ENCODE assay signal across 11 cellular contexts in the genomic region with DNA sequence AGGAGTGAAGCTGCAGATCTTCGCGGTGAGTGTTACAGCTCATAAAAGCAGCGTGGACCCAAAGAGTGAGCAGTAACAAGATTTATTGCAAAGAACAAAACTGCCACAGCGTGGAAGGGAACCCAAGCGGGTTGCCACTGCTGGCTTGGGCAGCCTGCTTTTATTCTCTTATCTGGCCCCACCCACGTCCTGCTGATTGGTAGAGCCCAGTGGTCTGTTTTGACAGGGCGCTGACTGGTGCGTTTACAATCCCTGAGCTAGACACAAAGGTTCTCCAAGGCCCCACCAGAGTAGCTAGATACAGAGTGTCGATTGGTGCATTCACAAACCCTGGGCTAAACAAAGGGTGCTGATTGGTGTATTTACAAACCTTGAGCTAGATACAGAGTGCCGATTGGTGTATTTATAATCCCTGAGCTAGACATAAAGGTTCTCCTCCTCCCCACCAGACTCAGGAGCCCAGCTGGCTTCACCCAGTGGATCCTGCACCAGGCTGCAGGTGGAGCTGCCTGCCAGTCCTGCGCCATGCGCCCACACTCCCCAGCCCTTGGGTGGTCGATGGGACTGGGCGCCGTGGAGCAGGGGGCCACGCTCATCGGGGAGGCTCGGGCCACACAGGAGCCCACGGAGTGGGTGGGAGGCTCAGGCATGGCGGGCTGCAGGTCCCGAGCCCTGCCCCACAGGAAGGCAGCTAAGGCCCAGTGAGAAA. TPM values are rescaled to one million over a fixed set of nuclear protein-coding genes. Genes with fewer than 3 reads are reported as not detected.
DNase-seq lines count a peak whose midpoint lies in the region; ATAC-seq, FAIRE-seq and TF ChIP-seq lines count a peak whose summit lies in the region.
"Not testable (repeated sequence)": the region's sequence is repeated elsewhere in the genome, so short reads cannot be mapped to it uniquely, and the experiment has no call there.
"Had no signal": no experiment of that assay in that cellular context is flagged by ENCODE, and none has a peak within 500 bp of the region (broad histone marks: within the 10 kb centered on the region; RNA-seq: fewer than 3 reads in every experiment).

No MANE protein-coding gene starts in this region.

- WGBS in HepG2 (ENCODE audit: low lambda C conversion rate): 86% methylated on average over 12 of the region's 21 CpGs

- TF ChIP-seq POLR2A in HepG2 (IDR thresholded peaks at IDR 0.05; ENCODE audit: insufficient read depth in 1 of 2, low read depth in 2 of 2, low read length in 2 of 2): peak; percentile 34 to 68; a peak in 3 of 4 replicates

- FAIRE-seq in HepG2 (lab: Jason Lieb, UNC): not testable (repeated sequence)

- POLR2A ChIA-PET in Caco-2 (lab: Charles Lee); HEK293T (lab: Yijun Ruan, JAX): not testable (repeated sequence)
- POLR2A ChIA-PET in HepG2 (lab: Yijun Ruan, JAX): interaction anchor here (0.9 to 1.5 kb wide), 2 partner anchors 27 to 38 kb away, joined by 3 read pairs; a partner anchor contains a TSS

- not testable (repeated sequence) for H3K9me3 ChIP-seq in Caco-2; SJCRH30 (replicated peaks); HepG2 (ENCODE audit: low read length); neural progenitor cell (ENCODE audit: low read depth)

- in situ Hi-C loops in HepG2 (cut with HindIII; ENCODE audit: extremely low pct_ligation_motif_present, low pct_unique_long_range_greater_than_20kb): loop anchor here (5.0 kb wide), 1 partner anchor 49 kb away; no protein-coding TSS in a partner anchor

- H2AFZ ChIP-seq in HepG2 (ENCODE audit: low read length); neural progenitor cell (replicated peaks): not testable (repeated sequence)

- CTCF ChIA-PET in Caco-2 (lab: Charles Lee): not testable (repeated sequence)
- CTCF ChIA-PET in HEK293T (lab: Yijun Ruan, JAX): interaction anchor here (0.6 kb wide), 1 partner anchor 48 kb away, joined by 3 read pairs; no protein-coding TSS in a partner anchor
- CTCF ChIA-PET in activated CD8-positive, alpha-beta memory T cell treated with anti-CD3 and anti-CD28 coated beads, Interleukin-2, amount 10 ng/mL, durations not matched to agents 7 days and 5 days (lab: Charles Lee): interaction anchor here (1.1 kb wide), 1 partner anchor 218 kb away, joined by 4 read pairs; no protein-coding TSS in a partner anchor
- CTCF ChIA-PET in HepG2 (lab: Yijun Ruan, JAX; ENCODE audit: low intra/inter-chr PET ratio, low total read pairs): interaction anchor here (4.5 kb wide), 1 partner anchor 48 kb away, joined by 46 read pairs; no protein-coding TSS in a partner anchor

- peak overlapping the region; percentile 37; the same call in 1 of the 2 replicates for H3K27ac ChIP-seq in SJCRH30
- H3K27ac ChIP-seq in HepG2 (ENCODE audit: extremely low read length, insufficient read depth, low read length): peak overlapping the region; percentile 50
- H3K27ac ChIP-seq in neural progenitor cell: not testable (repeated sequence)

- DNase-seq in Caco-2; HEK293T (ENCODE audit: extremely low spot score); SJCRH30; activated CD8-positive, alpha-beta memory T cell treated with anti-CD3 and anti-CD28 coated beads, Interleukin-2, amount 10 ng/mL, durations not matched to agents 7 days and 5 days; glutamatergic neuron; neural progenitor cell (ENCODE audit: low spot score); type B pancreatic cell (ENCODE audit: extremely low spot score, unreplicated experiment): not testable (repeated sequence)
- peak; percentile 24 for DNase-seq in HepG2 (ENCODE audit: low spot score)

- H4K20me1 ChIP-seq in HepG2 (ENCODE audit: insufficient read depth, low read length); neural progenitor cell (ENCODE audit: low read depth): not testable (repeated sequence)

- TF ChIP-seq CTCF in Caco-2 (IDR thresholded peaks at IDR 0.05; ENCODE audit: insufficient read depth in 1 of 2, low read depth in 1 of 2, low read length in 1 of 2, severe bottlenecking in 1 of 2, unreplicated experiment in 1 of 2); glutamatergic neuron (IDR thresholded peaks at IDR 0.05; ENCODE audit: partially characterized antibody, unreplicated experiment); HepG2 (CRISPR knock-in tag; IDR thresholded peaks at IDR 0.05); neural progenitor cell (IDR thresholded peaks at IDR 0.05); type B pancreatic cell (conservative IDR thresholded peaks at IDR 0.05): not testable (repeated sequence)

- H3K27ac Mint-ChIP-seq in Caco-2 (ENCODE audit: unreplicated experiment): peak overlapping the region; percentile 25
- peak overlapping the region; percentile 52 for H3K27ac Mint-ChIP-seq in activated CD8-positive, alpha-beta memory T cell treated with anti-CD3 and anti-CD28 coated beads, Interleukin-2, amount 10 ng/mL, durations not matched to agents 7 days and 5 days
- H3K27ac Mint-ChIP-seq in glutamatergic neuron (ENCODE audit: unreplicated experiment): peak overlapping the region; percentile 94
- peak overlapping the region; percentile 99 for H3K27ac Mint-ChIP-seq in neural progenitor cell
- peak overlapping the region; percentile 68 for H3K27ac Mint-ChIP-seq in type B pancreatic cell

- peaks cover 11% of the 10 kb centered on the region for H3K4me1 Mint-ChIP-seq in Caco-2 (ENCODE audit: low read depth, unreplicated experiment)
- peaks cover 27% of the 10 kb centered on the region for H3K4me1 Mint-ChIP-seq in activated CD8-positive, alpha-beta memory T cell treated with anti-CD3 and anti-CD28 coated beads, Interleukin-2, amount 10 ng/mL, durations not matched to agents 7 days and 5 days
- H3K4me1 Mint-ChIP-seq in glutamatergic neuron (ENCODE audit: low read depth, unreplicated experiment): peaks cover 25% of the 10 kb centered on the region
- H3K4me1 Mint-ChIP-seq in neural progenitor cell: peaks cover 42% of the 10 kb centered on the region
- peaks cover 26% of the 10 kb centered on the region for H3K4me1 Mint-ChIP-seq in type B pancreatic cell (ENCODE audit: unreplicated experiment)

- not testable (repeated sequence) for H3K9me3 Mint-ChIP-seq in Caco-2 (ENCODE audit: unreplicated experiment); activated CD8-positive, alpha-beta memory T cell treated with anti-CD3 and anti-CD28 coated beads, Interleukin-2, amount 10 ng/mL, durations not matched to agents 7 days and 5 days (ENCODE audit: low read depth); neural progenitor cell; type B pancreatic cell
- H3K9me3 Mint-ChIP-seq in glutamatergic neuron (ENCODE audit: unreplicated experiment): peaks cover 16% of the 10 kb centered on the region

- H3F3A ChIP-seq in neural progenitor cell (ENCODE audit: low read depth): peaks cover 29% of the 10 kb centered on the region

- TF ChIP-seq EP300 in HepG2 (IDR thresholded peaks at IDR 0.05; ENCODE audit: low read depth in 2 of 2, low read length in 2 of 2); HepG2 (CRISPR knock-in tag; IDR thresholded peaks at IDR 0.05; ENCODE audit: borderline replicate concordance): not testable (repeated sequence)

- not testable (repeated sequence) for H3K9ac ChIP-seq in HepG2 (ENCODE audit: insufficient read depth, low read depth, low read length); neural progenitor cell

- not testable (repeated sequence) for H3K27me3 Mint-ChIP-seq in Caco-2 (ENCODE audit: insufficient read depth, unreplicated experiment); activated CD8-positive, alpha-beta memory T cell treated with anti-CD3 and anti-CD28 coated beads, Interleukin-2, amount 10 ng/mL, durations not matched to agents 7 days and 5 days; glutamatergic neuron (ENCODE audit: unreplicated experiment); neural progenitor cell (ENCODE audit: insufficient read depth, low read depth); type B pancreatic cell

- not testable (repeated sequence) for H3K27me3 ChIP-seq in Caco-2 (replicated peaks; ENCODE audit: control insufficient read depth, insufficient read depth, low read length); SJCRH30; HepG2 (ENCODE audit: control insufficient read depth in 1 of 2, insufficient read depth in 2 of 2, low read length in 2 of 2); neural progenitor cell

- BruUV-seq in Caco-2 (replicated peaks; lab: Mats Ljungman, UMichigan); HepG2 (replicated peaks; lab: Mats Ljungman, UMichigan): not testable (repeated sequence)

- peaks cover 25% of the 10 kb centered on the region for H3K4me1 ChIP-seq in Caco-2
- not testable (repeated sequence) for H3K4me1 ChIP-seq in SJCRH30, neural progenitor cell
- H3K4me1 ChIP-seq in HepG2 (ENCODE audit: insufficient read depth, low read length): peaks cover 27% of the 10 kb centered on the region

- intact Hi-C loops in Caco-2 (cut with micrococcal nuclease; ENCODE audit: unreplicated experiment): loop anchor here (5.0 kb wide), 1 partner anchor 474 kb away; no protein-coding TSS in a partner anchor
- intact Hi-C loops in HepG2 (cut with micrococcal nuclease; ENCODE audit: unreplicated experiment): not testable (repeated sequence)

- ATAC-seq in activated CD8-positive, alpha-beta memory T cell treated with anti-CD3 and anti-CD28 coated beads, Interleukin-2, amount 10 ng/mL, durations not matched to agents 7 days and 5 days; HepG2: not testable (repeated sequence)

- H3K4me3 ChIP-seq in Caco-2 (ENCODE audit: low read depth, low read length); SJCRH30; HepG2 (replicated peaks in 1 of 3; ENCODE audit: insufficient read depth in 1 of 3, low read depth in 2 of 3, low read length in 3 of 3); neural progenitor cell: not testable (repeated sequence)

- H3K36me3 ChIP-seq in Caco-2 (ENCODE audit: control insufficient read depth, insufficient read depth, low read length); SJCRH30; HepG2 (replicated peaks in 1 of 2; ENCODE audit: control insufficient read depth in 1 of 2, insufficient read depth in 2 of 2, low read length in 2 of 2); neural progenitor cell: not testable (repeated sequence)

- H3K79me2 ChIP-seq in HepG2 (ENCODE audit: insufficient read depth, low read length); neural progenitor cell (ENCODE audit: low read depth): not testable (repeated sequence)

- not testable (repeated sequence) for TF ChIP-seq RAD21 in HepG2 (CRISPR knock-in tag; IDR thresholded peaks at IDR 0.05)

- H3K4me2 ChIP-seq in HepG2 (ENCODE audit: low read depth, low read length); neural progenitor cell: not testable (repeated sequence)

- H3K4me3 Mint-ChIP-seq in Caco-2 (ENCODE audit: unreplicated experiment); activated CD8-positive, alpha-beta memory T cell treated with anti-CD3 and anti-CD28 coated beads, Interleukin-2, amount 10 ng/mL, durations not matched to agents 7 days and 5 days: not testable (repeated sequence)
- H3K4me3 Mint-ChIP-seq in glutamatergic neuron (ENCODE audit: unreplicated experiment) (peak overlapping the region; percentile 44), neural progenitor cell (peak overlapping the region; percentile 34), type B pancreatic cell (peak overlapping the region; percentile 10)

- peaks cover 14% of the 10 kb centered on the region for H3K36me3 Mint-ChIP-seq in Caco-2 (ENCODE audit: insufficient read depth, unreplicated experiment)
- H3K36me3 Mint-ChIP-seq in activated CD8-positive, alpha-beta memory T cell treated with anti-CD3 and anti-CD28 coated beads, Interleukin-2, amount 10 ng/mL, durations not matched to agents 7 days and 5 days; glutamatergic neuron (ENCODE audit: unreplicated experiment); neural progenitor cell; type B pancreatic cell: not testable (repeated sequence)

RNA-seq across cellular contexts. Expression of a gene that starts 4.3 kb away (rescaled TPM):
- total RNA-seq in Caco-2 (2022) (20.1 and 23.1 TPM in 2 replicates), glutamatergic neuron (ENCODE audit: unreplicated experiment) (9.3 TPM), HepG2 (2016; rRNA removed; fragmentation: Illumina TruSeq; extraction: Trizol) (22.0 and 24.9 TPM in 2 replicates), neural progenitor cell (ENCODE audit: low replicate concordance) (16.2 and 17.6 TPM in 2 replicates), type B pancreatic cell (ENCODE audit: low replicate concordance) (17.8 and 24.7 TPM in 2 replicates)
- total RNA-seq in SJCRH30 (2014; rRNA removed; shearing (Covaris generic)): 15.5 and 16.1 TPM in 2 replicates
- 10 to 100 TPM; 14.8 to 18.6 TPM for total RNA-seq in activated CD8-positive, alpha-beta memory T cell treated with anti-CD3 and anti-CD28 coated beads, Interleukin-2, amount 10 ng/mL, durations not matched to agents 7 days and 5 days
- 32.3 and 41.2 TPM in 2 replicates for total RNA-seq in HepG2 (2016; cell fraction: cytosol; rRNA removed; fragmentation: Illumina TruSeq; extraction: Trizol; ENCODE audit: low read depth)
- total RNA-seq in HepG2 (2016; cell fraction: insoluble cytoplasmic fraction; rRNA removed; fragmentation: Illumina TruSeq; extraction: Trizol): 18.1 and 23.2 TPM in 2 replicates
- 41.4 and 43.7 TPM in 2 replicates for total RNA-seq in HepG2 (2016; cell fraction: membrane; rRNA removed; fragmentation: Illumina TruSeq; extraction: Trizol)
- 8.1 and 10.8 TPM in 2 replicates for total RNA-seq in HepG2 (2016; cell fraction: nucleus; rRNA removed; fragmentation: Illumina TruSeq; extraction: Trizol)
- polyA plus RNA-seq in HepG2 (2011; rRNA removed): 2.9 and 3.3 TPM in 2 replicates
- 3.8 and 4.5 TPM in 2 replicates for polyA plus RNA-seq in HepG2 (2011; cell fraction: cytosol; rRNA removed)
- 2.8 and 3.7 TPM in 2 replicates for polyA plus RNA-seq in HepG2 (2011; cell fraction: nucleus; rRNA removed)
- polyA plus RNA-seq in HepG2 (2012): 5.0 and 10.5 TPM in 2 replicates
- polyA plus RNA-seq in HepG2 (2016; cell fraction: cytosol; fragmentation: Illumina TruSeq; extraction: Trizol; ENCODE audit: low read depth): 49.6 and 69.4 TPM in 2 replicates
- 33.2 and 38.1 TPM in 2 replicates for polyA plus RNA-seq in HepG2 (2016; cell fraction: insoluble cytoplasmic fraction; fragmentation: Illumina TruSeq; extraction: Trizol; ENCODE audit: low read depth)
- 55.5 and 60.0 TPM in 2 replicates for polyA plus RNA-seq in HepG2 (2016; cell fraction: membrane; fragmentation: Illumina TruSeq; extraction: Trizol; ENCODE audit: low read depth)
- 17.3 and 17.4 TPM in 2 replicates for polyA plus RNA-seq in HepG2 (2016; cell fraction: nucleus; fragmentation: Illumina TruSeq; extraction: Trizol; ENCODE audit: insufficient read depth, low read depth)
- 5.9 and 8.9 TPM in 2 replicates for polyA minus RNA-seq in HepG2 (2011; rRNA and poly(A)+ RNA removed; ENCODE audit: low replicate concordance)
- 1.5 and 2.0 TPM in 2 replicates for polyA minus RNA-seq in HepG2 (2011; cell fraction: cytosol; rRNA and poly(A)+ RNA removed)
- polyA minus RNA-seq in HepG2 (2011; cell fraction: nucleus; rRNA and poly(A)+ RNA removed): 1.0 and 3.9 TPM in 2 replicates

RNA-seq across cellular contexts. Expression of a gene that starts 23.9 kb away (rescaled TPM):
- 0.79 TPM in 1 of 2 replicates, not detected in the other for total RNA-seq in Caco-2 (2022)
- 0.15 and 0.30 TPM in 2 replicates for total RNA-seq in SJCRH30 (2014; rRNA removed; shearing (Covaris generic))
- under 1 TPM in 1 of 2 experiments, not detected in 1; 0.73 TPM for total RNA-seq in activated CD8-positive, alpha-beta memory T cell treated with anti-CD3 and anti-CD28 coated beads, Interleukin-2, amount 10 ng/mL, durations not matched to agents 7 days and 5 days
- total RNA-seq in glutamatergic neuron (ENCODE audit: unreplicated experiment): 0.59 TPM
- 0.62 TPM in 1 of 2 replicates, not detected in the other for total RNA-seq in HepG2 (2016; rRNA removed; fragmentation: Illumina TruSeq; extraction: Trizol)
- not detected in 2 replicates for total RNA-seq in HepG2 (2016; cell fraction: cytosol; rRNA removed; fragmentation: Illumina TruSeq; extraction: Trizol; ENCODE audit: low read depth)
- total RNA-seq in HepG2 (2016; cell fraction: insoluble cytoplasmic fraction; rRNA removed; fragmentation: Illumina TruSeq; extraction: Trizol): 0.61 TPM in 1 of 2 replicates, not detected in the other
- 0.15 and 0.21 TPM in 2 replicates for total RNA-seq in HepG2 (2016; cell fraction: membrane; rRNA removed; fragmentation: Illumina TruSeq; extraction: Trizol)
- total RNA-seq in HepG2 (2016; cell fraction: nucleus; rRNA removed; fragmentation: Illumina TruSeq; extraction: Trizol): 0.78 and 1.1 TPM in 2 replicates
- polyA plus RNA-seq in HepG2 (2011; rRNA removed): 0.08 and 0.11 TPM in 2 replicates
- 0.08 and 0.09 TPM in 2 replicates for polyA plus RNA-seq in HepG2 (2011; cell fraction: cytosol; rRNA removed)
- 0.24 and 0.29 TPM in 2 replicates for polyA plus RNA-seq in HepG2 (2011; cell fraction: nucleus; rRNA removed)
- polyA plus RNA-seq in HepG2 (2012): 0.31 and 0.40 TPM in 2 replicates
- polyA plus RNA-seq in HepG2 (2016; cell fraction: cytosol; fragmentation: Illumina TruSeq; extraction: Trizol; ENCODE audit: low read depth): 0.11 and 0.46 TPM in 2 replicates
- 0.50 TPM in 1 of 2 replicates, not detected in the other for polyA plus RNA-seq in HepG2 (2016; cell fraction: insoluble cytoplasmic fraction; fragmentation: Illumina TruSeq; extraction: Trizol; ENCODE audit: low read depth)
- polyA plus RNA-seq in HepG2 (2016; cell fraction: membrane; fragmentation: Illumina TruSeq; extraction: Trizol; ENCODE audit: low read depth): 0.21 and 0.36 TPM in 2 replicates
- polyA plus RNA-seq in HepG2 (2016; cell fraction: nucleus; fragmentation: Illumina TruSeq; extraction: Trizol; ENCODE audit: insufficient read depth, low read depth): 0.81 and 1.9 TPM in 2 replicates
- not detected in 2 replicates for polyA minus RNA-seq in HepG2 (2011; rRNA and poly(A)+ RNA removed; ENCODE audit: low replicate concordance)
- not detected in 2 replicates for polyA minus RNA-seq in HepG2 (2011; cell fraction: cytosol; rRNA and poly(A)+ RNA removed)
- 0.39 TPM in 1 of 2 replicates, not detected in the other for polyA minus RNA-seq in HepG2 (2011; cell fraction: nucleus; rRNA and poly(A)+ RNA removed)
- 1.3 TPM in 1 of 2 replicates, not detected in the other for total RNA-seq in neural progenitor cell (ENCODE audit: low replicate concordance)
- total RNA-seq in type B pancreatic cell (ENCODE audit: low replicate concordance): not detected in 2 replicates
- total RNA-seq: HT-29 had no signal
- polyA plus RNA-seq: BJ; CD8-positive, alpha-beta memory T cell had no signal

RNA-seq across cellular contexts. Expression of a gene that starts 27.1 kb away (rescaled TPM):
- total RNA-seq in Caco-2 (2022): 187 and 215 TPM in 2 replicates
- 316 and 350 TPM in 2 replicates for total RNA-seq in SJCRH30 (2014; rRNA removed; shearing (Covaris generic))
- 100 to 1,000 TPM in 1 of 2 experiments, 10 to 100 TPM in 1; 74.9 to 128 TPM for total RNA-seq in activated CD8-positive, alpha-beta memory T cell treated with anti-CD3 and anti-CD28 coated beads, Interleukin-2, amount 10 ng/mL, durations not matched to agents 7 days and 5 days
- total RNA-seq in glutamatergic neuron (ENCODE audit: unreplicated experiment): 304 TPM
- total RNA-seq in HepG2 (2016; rRNA removed; fragmentation: Illumina TruSeq; extraction: Trizol): 210 and 242 TPM in 2 replicates
- total RNA-seq in HepG2 (2016; cell fraction: cytosol; rRNA removed; fragmentation: Illumina TruSeq; extraction: Trizol; ENCODE audit: low read depth): 63.5 and 72.1 TPM in 2 replicates
- 212 TPM in 2 replicates for total RNA-seq in HepG2 (2016; cell fraction: insoluble cytoplasmic fraction; rRNA removed; fragmentation: Illumina TruSeq; extraction: Trizol)
- 131 and 149 TPM in 2 replicates for total RNA-seq in HepG2 (2016; cell fraction: membrane; rRNA removed; fragmentation: Illumina TruSeq; extraction: Trizol)
- total RNA-seq in HepG2 (2016; cell fraction: nucleus; rRNA removed; fragmentation: Illumina TruSeq; extraction: Trizol): 134 TPM in 2 replicates
- polyA plus RNA-seq in HepG2 (2011; rRNA removed): 64.8 and 67.5 TPM in 2 replicates
- 60.1 and 64.5 TPM in 2 replicates for polyA plus RNA-seq in HepG2 (2011; cell fraction: cytosol; rRNA removed)
- polyA plus RNA-seq in HepG2 (2011; cell fraction: nucleus; rRNA removed): 37.3 and 39.4 TPM in 2 replicates
- 112 and 139 TPM in 2 replicates for polyA plus RNA-seq in HepG2 (2012)
- polyA plus RNA-seq in HepG2 (2016; cell fraction: cytosol; fragmentation: Illumina TruSeq; extraction: Trizol; ENCODE audit: low read depth): 80.6 and 88.6 TPM in 2 replicates
- polyA plus RNA-seq in HepG2 (2016; cell fraction: insoluble cytoplasmic fraction; fragmentation: Illumina TruSeq; extraction: Trizol; ENCODE audit: low read depth): 270 and 293 TPM in 2 replicates
- polyA plus RNA-seq in HepG2 (2016; cell fraction: membrane; fragmentation: Illumina TruSeq; extraction: Trizol; ENCODE audit: low read depth): 132 and 155 TPM in 2 replicates
- polyA plus RNA-seq in HepG2 (2016; cell fraction: nucleus; fragmentation: Illumina TruSeq; extraction: Trizol; ENCODE audit: insufficient read depth, low read depth): 206 and 219 TPM in 2 replicates
- 119 and 158 TPM in 2 replicates for polyA minus RNA-seq in HepG2 (2011; rRNA and poly(A)+ RNA removed; ENCODE audit: low replicate concordance)
- 59.4 and 61.6 TPM in 2 replicates for polyA minus RNA-seq in HepG2 (2011; cell fraction: cytosol; rRNA and poly(A)+ RNA removed)
- 35.2 and 45.2 TPM in 2 replicates for polyA minus RNA-seq in HepG2 (2011; cell fraction: nucleus; rRNA and poly(A)+ RNA removed)
- 207 and 265 TPM in 2 replicates for total RNA-seq in neural progenitor cell (ENCODE audit: low replicate concordance)
- 294 and 366 TPM in 2 replicates for total RNA-seq in type B pancreatic cell (ENCODE audit: low replicate concordance)

RNA-seq across cellular contexts. Expression of a gene that starts 46.3 kb away (rescaled TPM):
- total RNA-seq in Caco-2 (2022): 80.2 and 80.4 TPM in 2 replicates
- 84.7 and 85.6 TPM in 2 replicates for total RNA-seq in SJCRH30 (2014; rRNA removed; shearing (Covaris generic))
- 10 to 100 TPM; 40.9 to 45.1 TPM for total RNA-seq in activated CD8-positive, alpha-beta memory T cell treated with anti-CD3 and anti-CD28 coated beads, Interleukin-2, amount 10 ng/mL, durations not matched to agents 7 days and 5 days
- 38.0 TPM for total RNA-seq in glutamatergic neuron (ENCODE audit: unreplicated experiment)
- total RNA-seq in HepG2 (2016; rRNA removed; fragmentation: Illumina TruSeq; extraction: Trizol): 33.9 and 44.6 TPM in 2 replicates
- total RNA-seq in HepG2 (2016; cell fraction: cytosol; rRNA removed; fragmentation: Illumina TruSeq; extraction: Trizol; ENCODE audit: low read depth): 8.8 and 9.5 TPM in 2 replicates
- 34.8 and 45.3 TPM in 2 replicates for total RNA-seq in HepG2 (2016; cell fraction: insoluble cytoplasmic fraction; rRNA removed; fragmentation: Illumina TruSeq; extraction: Trizol)
- 18.7 and 19.6 TPM in 2 replicates for total RNA-seq in HepG2 (2016; cell fraction: membrane; rRNA removed; fragmentation: Illumina TruSeq; extraction: Trizol)
- total RNA-seq in HepG2 (2016; cell fraction: nucleus; rRNA removed; fragmentation: Illumina TruSeq; extraction: Trizol): 14.0 and 17.3 TPM in 2 replicates
- 16.5 and 16.6 TPM in 2 replicates for polyA plus RNA-seq in HepG2 (2011; rRNA removed)
- polyA plus RNA-seq in HepG2 (2011; cell fraction: cytosol; rRNA removed): 12.9 and 13.7 TPM in 2 replicates
- polyA plus RNA-seq in HepG2 (2011; cell fraction: nucleus; rRNA removed): 5.9 and 7.7 TPM in 2 replicates
- 10.7 and 12.2 TPM in 2 replicates for polyA plus RNA-seq in HepG2 (2012)
- polyA plus RNA-seq in HepG2 (2016; cell fraction: cytosol; fragmentation: Illumina TruSeq; extraction: Trizol; ENCODE audit: low read depth): 6.5 and 6.7 TPM in 2 replicates
- polyA plus RNA-seq in HepG2 (2016; cell fraction: insoluble cytoplasmic fraction; fragmentation: Illumina TruSeq; extraction: Trizol; ENCODE audit: low read depth): 32.4 and 33.3 TPM in 2 replicates
- 10.4 and 10.6 TPM in 2 replicates for polyA plus RNA-seq in HepG2 (2016; cell fraction: membrane; fragmentation: Illumina TruSeq; extraction: Trizol; ENCODE audit: low read depth)
- 20.0 and 20.1 TPM in 2 replicates for polyA plus RNA-seq in HepG2 (2016; cell fraction: nucleus; fragmentation: Illumina TruSeq; extraction: Trizol; ENCODE audit: insufficient read depth, low read depth)
- 36.7 and 57.5 TPM in 2 replicates for polyA minus RNA-seq in HepG2 (2011; rRNA and poly(A)+ RNA removed; ENCODE audit: low replicate concordance)
- polyA minus RNA-seq in HepG2 (2011; cell fraction: cytosol; rRNA and poly(A)+ RNA removed): 10.2 and 11.0 TPM in 2 replicates
- 11.3 and 12.9 TPM in 2 replicates for polyA minus RNA-seq in HepG2 (2011; cell fraction: nucleus; rRNA and poly(A)+ RNA removed)
- total RNA-seq in neural progenitor cell (ENCODE audit: low replicate concordance): 57.6 and 58.5 TPM in 2 replicates
- total RNA-seq in type B pancreatic cell (ENCODE audit: low replicate concordance): 41.6 and 52.8 TPM in 2 replicates

RNA-seq across cellular contexts. Expression of a gene that starts 48.8 kb away (rescaled TPM):
- total RNA-seq in Caco-2 (2022) (19.9 and 22.2 TPM in 2 replicates), glutamatergic neuron (ENCODE audit: unreplicated experiment) (25.8 TPM), HepG2 (2016; rRNA removed; fragmentation: Illumina TruSeq; extraction: Trizol) (5.9 and 9.9 TPM in 2 replicates), neural progenitor cell (ENCODE audit: low replicate concordance) (9.3 and 21.3 TPM in 2 replicates), type B pancreatic cell (ENCODE audit: low replicate concordance) (22.5 and 25.3 TPM in 2 replicates)
- 14.6 and 16.3 TPM in 2 replicates for total RNA-seq in SJCRH30 (2014; rRNA removed; shearing (Covaris generic))
- 10 to 100 TPM; 24.4 to 27.5 TPM for total RNA-seq in activated CD8-positive, alpha-beta memory T cell treated with anti-CD3 and anti-CD28 coated beads, Interleukin-2, amount 10 ng/mL, durations not matched to agents 7 days and 5 days
- total RNA-seq in HepG2 (2016; cell fraction: cytosol; rRNA removed; fragmentation: Illumina TruSeq; extraction: Trizol; ENCODE audit: low read depth): 5.4 and 5.5 TPM in 2 replicates
- total RNA-seq in HepG2 (2016; cell fraction: insoluble cytoplasmic fraction; rRNA removed; fragmentation: Illumina TruSeq; extraction: Trizol): 6.0 and 11.1 TPM in 2 replicates
- total RNA-seq in HepG2 (2016; cell fraction: membrane; rRNA removed; fragmentation: Illumina TruSeq; extraction: Trizol): 6.6 and 8.1 TPM in 2 replicates
- total RNA-seq in HepG2 (2016; cell fraction: nucleus; rRNA removed; fragmentation: Illumina TruSeq; extraction: Trizol): 11.8 and 16.0 TPM in 2 replicates
- polyA plus RNA-seq in HepG2 (2011; rRNA removed): 6.3 and 6.5 TPM in 2 replicates
- polyA plus RNA-seq in HepG2 (2011; cell fraction: cytosol; rRNA removed): 5.8 and 7.7 TPM in 2 replicates
- polyA plus RNA-seq in HepG2 (2011; cell fraction: nucleus; rRNA removed): 22.7 and 25.4 TPM in 2 replicates
- polyA plus RNA-seq in HepG2 (2012): 10.8 and 15.1 TPM in 2 replicates
- polyA plus RNA-seq in HepG2 (2016; cell fraction: cytosol; fragmentation: Illumina TruSeq; extraction: Trizol; ENCODE audit: low read depth): 3.9 and 4.0 TPM in 2 replicates
- 8.3 and 10.4 TPM in 2 replicates for polyA plus RNA-seq in HepG2 (2016; cell fraction: insoluble cytoplasmic fraction; fragmentation: Illumina TruSeq; extraction: Trizol; ENCODE audit: low read depth)
- 5.7 and 6.2 TPM in 2 replicates for polyA plus RNA-seq in HepG2 (2016; cell fraction: membrane; fragmentation: Illumina TruSeq; extraction: Trizol; ENCODE audit: low read depth)
- 25.5 and 27.0 TPM in 2 replicates for polyA plus RNA-seq in HepG2 (2016; cell fraction: nucleus; fragmentation: Illumina TruSeq; extraction: Trizol; ENCODE audit: insufficient read depth, low read depth)
- polyA minus RNA-seq in HepG2 (2011; rRNA and poly(A)+ RNA removed; ENCODE audit: low replicate concordance): 7.0 and 10.1 TPM in 2 replicates
- polyA minus RNA-seq in HepG2 (2011; cell fraction: cytosol; rRNA and poly(A)+ RNA removed): 5.2 and 5.5 TPM in 2 replicates
- 15.8 and 20.3 TPM in 2 replicates for polyA minus RNA-seq in HepG2 (2011; cell fraction: nucleus; rRNA and poly(A)+ RNA removed)

Comparison
In these comparisons a context has a peak if more than half of its experiments do, and no peak if none do; other contexts are left out.
1. H3K27ac Mint-ChIP-seq: peak in every context shown above with its lines; median percentile 99 in neural progenitor cell; 94 in glutamatergic neuron; 68 in type B pancreatic cell; 52 in activated CD8-positive, alpha-beta memory T cell treated with anti-CD3 and anti-CD28 coated beads, Interleukin-2, amount 10 ng/mL, durations not matched to agents 7 days and 5 days; 25 in Caco-2.